ENCODE assay signal across 20 cellular contexts in the genomic region with DNA sequence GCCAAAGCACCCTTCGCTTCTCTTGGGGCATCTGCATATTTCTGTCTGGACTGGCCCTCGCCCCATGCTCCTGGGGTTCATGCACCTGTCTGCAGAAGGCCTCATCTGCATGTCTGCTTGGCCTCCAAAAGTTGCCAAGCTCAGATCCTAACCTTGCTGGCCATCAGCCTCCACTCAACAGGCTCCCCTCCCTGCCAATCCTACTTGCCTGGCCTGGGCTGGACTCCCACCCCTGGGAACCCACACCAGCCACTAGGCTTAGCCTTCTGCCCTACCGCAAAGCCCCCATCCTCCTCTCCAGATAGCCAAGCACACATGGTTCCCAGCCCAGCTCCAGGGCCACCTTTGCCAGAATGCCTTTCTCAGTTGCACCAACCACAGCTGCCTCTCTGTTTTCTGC.
"Had no signal": no experiment of that assay in that cellular context is flagged by ENCODE, and none has a peak within 500 bp of the region (broad histone marks: within the 10 kb centered on the region; RNA-seq: fewer than 3 reads in every experiment).

No MANE protein-coding gene starts in this region.

- H3K36me3 Mint-ChIP-seq: activated naive CD4-positive, alpha-beta T cell treated with anti-CD3 and anti-CD28 coated beads, Interleukin-2, amount 10 ng/mL, durations not matched to agents 7 days and 5 days; activated naive CD8-positive, alpha-beta T cell treated with anti-CD3 and anti-CD28 coated beads for 36 hours; T-cell had no signal

- H3K4me1 Mint-ChIP-seq: activated CD4-positive, alpha-beta memory T cell treated with anti-CD3 and anti-CD28 coated beads, Interleukin-2, amount 10 ng/mL, durations not matched to agents 7 days and 5 days; activated CD4-positive, alpha-beta T cell treated with anti-CD3 and anti-CD28 coated beads, Interleukin-2, amount 10 ng/mL, durations not matched to agents 7 days and 5 days; activated naive CD4-positive, alpha-beta T cell treated with anti-CD3 and anti-CD28 coated beads, Interleukin-2, amount 10 ng/mL, durations not matched to agents 7 days and 5 days; activated naive CD8-positive, alpha-beta T cell treated with anti-CD3 and anti-CD28 coated beads for 36 hours; T-cell had no signal

- ATAC-seq: PC-3, T-cell had no signal

- H3K27ac Mint-ChIP-seq: activated CD4-positive, alpha-beta memory T cell treated with anti-CD3 and anti-CD28 coated beads, Interleukin-2, amount 10 ng/mL, durations not matched to agents 7 days and 5 days; activated CD4-positive, alpha-beta T cell treated with anti-CD3 and anti-CD28 coated beads, Interleukin-2, amount 10 ng/mL, durations not matched to agents 7 days and 5 days; activated naive CD4-positive, alpha-beta T cell treated with anti-CD3 and anti-CD28 coated beads, Interleukin-2, amount 10 ng/mL, durations not matched to agents 7 days and 5 days; activated naive CD8-positive, alpha-beta T cell treated with anti-CD3 and anti-CD28 coated beads for 36 hours; activated T-cell treated with anti-CD3 and anti-CD28 coated beads, Interleukin-2, amount 50 U/mL, for 72 hours; activated T-helper 2 cell treated with anti-CD3 and anti-CD28 coated beads, Interferon-gamma antibody, Interleukin-2, Interleukin-4, amounts not matched to agents 10 μg/mL and 5 μg/mL and 100 μg/mL, durations not matched to agents 14 hours and 24 hours and 36 hours; T-cell had no signal

- H3K4me3 ChIP-seq: SK-N-MC had no signal

- H3K9me3 Mint-ChIP-seq: activated CD4-positive, alpha-beta memory T cell treated with anti-CD3 and anti-CD28 coated beads, Interleukin-2, amount 10 ng/mL, durations not matched to agents 7 days and 5 days; activated CD4-positive, alpha-beta T cell treated with anti-CD3 and anti-CD28 coated beads, Interleukin-2, amount 10 ng/mL, durations not matched to agents 7 days and 5 days; activated naive CD4-positive, alpha-beta T cell treated with anti-CD3 and anti-CD28 coated beads, Interleukin-2, amount 10 ng/mL, durations not matched to agents 7 days and 5 days; activated naive CD8-positive, alpha-beta T cell treated with anti-CD3 and anti-CD28 coated beads for 36 hours; activated T-cell treated with anti-CD3 and anti-CD28 coated beads, Interleukin-2, amount 50 U/mL, for 72 hours; activated T-helper 2 cell treated with anti-CD3 and anti-CD28 coated beads, Interferon-gamma antibody, Interleukin-2, Interleukin-4, amounts not matched to agents 10 μg/mL and 5 μg/mL and 100 μg/mL, durations not matched to agents 14 hours and 24 hours and 36 hours; T-cell had no signal

- DNase-seq: activated CD4-positive, alpha-beta memory T cell treated with anti-CD3 and anti-CD28 coated beads, Interleukin-2, amount 10 ng/mL, durations not matched to agents 7 days and 5 days; activated CD4-positive, alpha-beta T cell treated with anti-CD3 and anti-CD28 coated beads, Interleukin-2, amount 10 ng/mL, durations not matched to agents 7 days and 5 days; activated CD4-positive, CD25-positive, alpha-beta regulatory T cell; activated gamma-delta T cell treated with Interleukin-2 at 50 U/mL for 16 hours; activated naive CD4-positive, alpha-beta T cell treated with anti-CD3 and anti-CD28 coated beads, Interleukin-2, amount 10 ng/mL, durations not matched to agents 7 days and 5 days; activated naive CD8-positive, alpha-beta T cell treated with anti-CD3 and anti-CD28 coated beads for 36 hours; activated T-cell treated with anti-CD3 and anti-CD28 coated beads, Interleukin-2, amount 50 U/mL, for 72 hours; central memory CD4-positive, alpha-beta T cell; NCI-H1092; NCI-H1694 treated with DMSO at 0.1 percent for 48 hours; NCI-H2029 treated with DMSO at 0.1 percent for 48 hours; SHP77 treated with DMSO at 0.1 percent for 48 hours; T-cell; T-helper 2 cell; T1000 had no signal

- H3K27ac ChIP-seq: SK-N-MC had no signal

- H3K4me3 Mint-ChIP-seq: activated CD4-positive, alpha-beta memory T cell treated with anti-CD3 and anti-CD28 coated beads, Interleukin-2, amount 10 ng/mL, durations not matched to agents 7 days and 5 days; activated CD4-positive, alpha-beta T cell treated with anti-CD3 and anti-CD28 coated beads, Interleukin-2, amount 10 ng/mL, durations not matched to agents 7 days and 5 days; activated naive CD4-positive, alpha-beta T cell treated with anti-CD3 and anti-CD28 coated beads, Interleukin-2, amount 10 ng/mL, durations not matched to agents 7 days and 5 days; activated naive CD8-positive, alpha-beta T cell treated with anti-CD3 and anti-CD28 coated beads for 36 hours; activated T-cell treated with anti-CD3 and anti-CD28 coated beads, Interleukin-2, amount 50 U/mL, for 72 hours; T-cell had no signal

- FAIRE-seq: bronchial epithelial cell, TTC549 had no signal
